Comparison of ENCODE assay signal across 23 cellular contexts in the genomic region with DNA sequence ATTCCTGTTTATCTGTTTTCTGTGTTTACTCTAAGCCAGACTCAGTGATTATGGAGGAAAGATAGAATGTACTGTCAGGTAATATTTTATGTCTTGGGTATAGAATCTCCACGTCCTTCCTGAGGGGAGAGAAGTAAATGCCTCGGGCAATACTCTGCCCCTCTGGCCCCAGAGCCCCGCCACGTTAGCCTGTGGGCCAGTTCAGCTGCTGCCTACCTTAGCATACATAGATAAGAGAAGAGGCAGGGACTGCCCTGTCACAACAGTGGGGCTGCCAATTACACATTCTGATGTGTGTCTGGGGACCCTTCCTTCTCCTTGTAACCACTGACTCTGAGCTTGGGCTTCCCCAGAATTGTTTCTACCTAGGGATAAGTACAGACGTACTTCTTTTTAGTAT.
"Had no signal": no experiment of that assay in that cellular context is flagged by ENCODE, and none has a peak within 500 bp of the region (broad histone marks: within the 10 kb centered on the region; RNA-seq: fewer than 3 reads in every experiment).

No MANE protein-coding gene starts in this region.

- H3K4me1 Mint-ChIP-seq: activated naive CD8-positive, alpha-beta T cell treated with anti-CD3 and anti-CD28 coated beads, Interleukin-2, amount 10 ng/mL, durations not matched to agents 7 days and 5 days; T-helper 17 cell; WTC11 had no signal

- H3K36me3 Mint-ChIP-seq: activated naive CD8-positive, alpha-beta T cell treated with anti-CD3 and anti-CD28 coated beads, Interleukin-2, amount 10 ng/mL, durations not matched to agents 7 days and 5 days; WTC11 had no signal

- H3K27me3 Mint-ChIP-seq: activated naive CD8-positive, alpha-beta T cell treated with anti-CD3 and anti-CD28 coated beads, Interleukin-2, amount 10 ng/mL, durations not matched to agents 7 days and 5 days had no signal

- DNase-seq: activated CD4-positive, alpha-beta T cell treated with anti-CD3 and anti-CD28 coated beads for 48 hours; activated CD4-positive, alpha-beta T cell treated with anti-CD3 and anti-CD28 coated beads, Interleukin-2, amount 50 U/mL, for 4 hours; activated CD4-positive, CD25-positive, alpha-beta regulatory T cell treated with anti-CD3 and anti-CD28 coated beads, Interleukin-2, amount 50 U/mL, for 72 hours; activated CD8-positive, alpha-beta memory T cell treated with anti-CD3 and anti-CD28 coated beads, Interleukin-2, amount 50 U/mL, for 48 hours; activated CD8-positive, alpha-beta T cell treated with anti-CD3 and anti-CD28 coated beads, Interleukin-2, amount 10 ng/mL, durations not matched to agents 7 days and 5 days; activated naive CD4-positive, alpha-beta T cell treated with anti-CD3 and anti-CD28 coated beads, Interleukin-2, amount 50 U/mL, for 16 hours; activated naive CD8-positive, alpha-beta T cell treated with anti-CD3 and anti-CD28 coated beads, Interleukin-2, amount 10 ng/mL, durations not matched to agents 7 days and 5 days; activated T-cell treated with anti-CD3 and anti-CD28 coated beads, Interleukin-2, amount 50 U/mL, for 1 hour; adrenal gland; anterior cingulate cortex; cerebellar nuclear complex; NCI-H1092; NCI-H1417; NCI-H1694 treated with DMSO at 0.1 percent for 48 hours; NCI-H2029 treated with DMSO at 0.1 percent for 48 hours; NCI-H345; NCI-H510A; NCI-H526 treated with DMSO at 0.1 percent for 48 hours; PC-9; SHP77 treated with DMSO at 0.1 percent for 48 hours; T-helper 17 cell; T-helper 9 cell had no signal

- H3K9me3 Mint-ChIP-seq: activated naive CD8-positive, alpha-beta T cell treated with anti-CD3 and anti-CD28 coated beads, Interleukin-2, amount 10 ng/mL, durations not matched to agents 7 days and 5 days; WTC11 had no signal

- H3K4me3 Mint-ChIP-seq: activated CD8-positive, alpha-beta T cell treated with anti-CD3 and anti-CD28 coated beads, Interleukin-2, amount 10 ng/mL, durations not matched to agents 7 days and 5 days; activated naive CD8-positive, alpha-beta T cell treated with anti-CD3 and anti-CD28 coated beads, Interleukin-2, amount 10 ng/mL, durations not matched to agents 7 days and 5 days; T-helper 17 cell; WTC11 had no signal

- ATAC-seq: activated CD8-positive, alpha-beta T cell treated with anti-CD3 and anti-CD28 coated beads, Interleukin-2, amount 10 ng/mL, durations not matched to agents 7 days and 5 days; T-helper 17 cell; WTC11 had no signal

- H3K4me2 ChIP-seq: PC-9 had no signal

- H3K27ac Mint-ChIP-seq: activated CD8-positive, alpha-beta T cell treated with anti-CD3 and anti-CD28 coated beads, Interleukin-2, amount 10 ng/mL, durations not matched to agents 7 days and 5 days; activated naive CD8-positive, alpha-beta T cell treated with anti-CD3 and anti-CD28 coated beads, Interleukin-2, amount 10 ng/mL, durations not matched to agents 7 days and 5 days; T-helper 17 cell; WTC11 had no signal

- H3K27me3 ChIP-seq: adrenal gland had no signal

- H3K4me3 ChIP-seq: adrenal gland, PC-9 had no signal

- H3K27ac ChIP-seq: adrenal gland, PC-9 had no signal

- H3K4me1 ChIP-seq: adrenal gland had no signal

- H2AFZ ChIP-seq: PC-9 had no signal

- H3K36me3 ChIP-seq: adrenal gland had no signal

- H3K9me3 ChIP-seq: adrenal gland had no signal
